In genomic region chr16:15850555-15850954, GRCh38 we compare ENCODE assay signal across 9 cellular contexts. TPM values are rescaled to one million over a fixed set of nuclear protein-coding genes. Genes with fewer than 3 reads are reported as not detected.
DNase-seq lines count a peak whose midpoint lies in the region; TF ChIP-seq lines count a peak whose summit lies in the region.
"Not testable (repeated sequence)": the region's sequence is repeated elsewhere in the genome, so short reads cannot be mapped to it uniquely, and the experiment has no call there.
"Had no signal": no experiment of that assay in that cellular context is flagged by ENCODE, and none has a peak within 500 bp of the region (broad histone marks: within the 10 kb centered on the region; RNA-seq: fewer than 3 reads in every experiment).

No MANE protein-coding gene starts in this region.

- H3K36me3 ChIP-seq in esophagus muscularis mucosa (peaks cover 0 to 64% (median 28%) of the 10 kb centered on the region in 4 donors), stomach smooth muscle (ENCODE audit: control insufficient read depth in 2 of 2, insufficient read depth in 2 of 2, low read length in 2 of 2) (peaks cover 42 to 62% of the 10 kb centered on the region in 2 donors)
- not testable (repeated sequence) for H3K36me3 ChIP-seq in rectal smooth muscle tissue (ENCODE audit: control insufficient read depth, insufficient read depth, low read length); transverse colon

- DNase-seq in esophagus muscularis mucosa (ENCODE audit: extremely low spot score); transverse colon: not testable (repeated sequence)
- peak; percentile 51 for DNase-seq in mesenteric fat pad (ENCODE audit: low spot score)

- TF ChIP-seq EP300 in esophagus muscularis mucosa (IDR thresholded peaks at IDR 0.05); transverse colon (IDR thresholded peaks at IDR 0.05; ENCODE audit: low read depth): not testable (repeated sequence)

- H3K27me3 ChIP-seq in esophagus muscularis mucosa; rectal smooth muscle tissue (ENCODE audit: control insufficient read depth, insufficient read depth, low read length); stomach smooth muscle (ENCODE audit: control insufficient read depth in 1 of 2, insufficient read depth in 2 of 2, low read length in 2 of 2): not testable (repeated sequence)
- H3K27me3 ChIP-seq in transverse colon = peaks cover 10% of the 10 kb centered on the region

- TF ChIP-seq POLR2A in esophagus muscularis mucosa (IDR thresholded peaks at IDR 0.05; ENCODE audit: low read depth); transverse colon (IDR thresholded peaks at IDR 0.05): not testable (repeated sequence)

- not testable (repeated sequence) for H3K9ac ChIP-seq in rectal smooth muscle tissue (ENCODE audit: low read length)
- peak overlapping the region; percentile 51 to 96 for H3K9ac ChIP-seq in stomach smooth muscle (ENCODE audit: low read length in 2 of 2)

- H3K27ac ChIP-seq in esophagus muscularis mucosa (replicated peaks in 1 of 4) (peak overlapping the region; percentile 95 to 98 (median 95)), rectal smooth muscle tissue (ENCODE audit: low read depth, low read length) (peak overlapping the region; percentile 98), stomach smooth muscle (ENCODE audit: low read length) (peak overlapping the region; percentile 99), transverse colon (peak overlapping the region; percentile 18 to 92 (median 83))

- intact Hi-C loops in esophagus muscularis mucosa (cut with DNase I) = loop anchor here (10.0 kb wide), 1 partner anchor 214 kb away; no protein-coding TSS in a partner anchor
- intact Hi-C loops in transverse colon (cut with DNase I; ENCODE audit: low total_unique reads) = loop anchor here (10.0 kb wide), 2 partner anchors 104 to 274 kb away; no protein-coding TSS in a partner anchor

- peaks cover 0 to 54% (median 47%) of the 10 kb centered on the region in 4 donors for H3K4me1 ChIP-seq in esophagus muscularis mucosa
- peaks cover 12% of the 10 kb centered on the region for H3K4me1 ChIP-seq in rectal smooth muscle tissue (ENCODE audit: control insufficient read depth, insufficient read depth, low read length)
- peaks cover 40% of the 10 kb centered on the region for H3K4me1 ChIP-seq in stomach smooth muscle (ENCODE audit: control insufficient read depth, insufficient read depth, low read length)
- not testable (repeated sequence) for H3K4me1 ChIP-seq in transverse colon

- in situ Hi-C loops in transverse colon (cut with MboI; ENCODE audit: low pct_ligation_motif_present in 1 of 4, low pct_unique_long_range_greater_than_20kb in 1 of 4, low sequenced_read_pairs in 3 of 4) = loop anchor here in 2 of 4 donors (25.0 kb wide), 2 partner anchors 262 to 287 kb away; no protein-coding TSS in a partner anchor

- not testable (repeated sequence) for H3K9me3 ChIP-seq in esophagus muscularis mucosa; stomach smooth muscle (ENCODE audit: control insufficient read depth in 2 of 2, low read length in 2 of 2); transverse colon

- 48% methylated on average over 6 of the region's 6 CpGs for WGBS in esophagus muscularis mucosa
- 79% methylated on average over 6 of the region's 6 CpGs; no CpG with 5 or more reads in 1 of the 2 donors for WGBS in transverse colon (ENCODE audit: low coverage in 1 of 2), 2 donors

- TF ChIP-seq CTCF in esophagus muscularis mucosa (IDR thresholded peaks at IDR 0.05); transverse colon (IDR thresholded peaks at IDR 0.05): not testable (repeated sequence)

- peak overlapping the region; percentile 67 to 79 (median 72) for H3K4me3 ChIP-seq in esophagus muscularis mucosa
- peak overlapping the region; percentile 55 for H3K4me3 ChIP-seq in rectal smooth muscle tissue (ENCODE audit: low read length)
- H3K4me3 ChIP-seq in stomach smooth muscle (ENCODE audit: low read length in 2 of 2) = peak overlapping the region; percentile 89 to 95
- peak overlapping the region in 3 of 4 donors; percentile 3 to 50 (median 37) for H3K4me3 ChIP-seq in transverse colon

RNA-seq across cellular contexts. Expression of gene MYH11, which starts 6.3 kb away (rescaled TPM):
- total RNA-seq in esophagus muscularis mucosa (over 10,000 TPM in 3 of 4 donors, 1,000 to 10,000 TPM in 1; 9,583 to 20,476 (median 14,208) TPM), mesenteric fat pad (53.5 TPM), transverse colon (1,000 to 10,000 TPM in 2 of 4 donors, 100 to 1,000 TPM in 2; 619 to 1,914 (median 1,058) TPM)
- total RNA-seq: A172, A673, G401, H4 had no signal

RNA-seq across cellular contexts. Expression of gene CEP20, which starts 37.8 kb away (rescaled TPM):
- total RNA-seq in esophagus muscularis mucosa (10 to 100 TPM; 25.2 to 36.1 (median 32.0) TPM), mesenteric fat pad (31.4 TPM), transverse colon (10 to 100 TPM in 3 of 4 donors, 1 to 10 TPM in 1; 9.4 to 21.7 (median 20.8) TPM)

Comparison
In these comparisons a context has a peak if more than half of its experiments do, and no peak if none do; other contexts are left out.
1. H3K4me3 ChIP-seq: peak in every context shown above with its lines; median percentile 92 in stomach smooth muscle; 72 in esophagus muscularis mucosa; 55 in rectal smooth muscle tissue; 37 in transverse colon.
2. RNA of gene MYH11, which starts 6.3 kb away (total RNA-seq): 9,583 to 20,476 TPM in esophagus muscularis mucosa and 619 to 1,914 TPM in transverse colon; 53.5 TPM in mesenteric fat pad (single experiment); every median in the first group is over 10 times any median in the second.
3. Peak in every context shown above with its lines, with median percentiles within 50 percentile points of each other: H3K27ac ChIP-seq.